Comparison of ENCODE assay signal across 9 cellular contexts in the genomic region with DNA sequence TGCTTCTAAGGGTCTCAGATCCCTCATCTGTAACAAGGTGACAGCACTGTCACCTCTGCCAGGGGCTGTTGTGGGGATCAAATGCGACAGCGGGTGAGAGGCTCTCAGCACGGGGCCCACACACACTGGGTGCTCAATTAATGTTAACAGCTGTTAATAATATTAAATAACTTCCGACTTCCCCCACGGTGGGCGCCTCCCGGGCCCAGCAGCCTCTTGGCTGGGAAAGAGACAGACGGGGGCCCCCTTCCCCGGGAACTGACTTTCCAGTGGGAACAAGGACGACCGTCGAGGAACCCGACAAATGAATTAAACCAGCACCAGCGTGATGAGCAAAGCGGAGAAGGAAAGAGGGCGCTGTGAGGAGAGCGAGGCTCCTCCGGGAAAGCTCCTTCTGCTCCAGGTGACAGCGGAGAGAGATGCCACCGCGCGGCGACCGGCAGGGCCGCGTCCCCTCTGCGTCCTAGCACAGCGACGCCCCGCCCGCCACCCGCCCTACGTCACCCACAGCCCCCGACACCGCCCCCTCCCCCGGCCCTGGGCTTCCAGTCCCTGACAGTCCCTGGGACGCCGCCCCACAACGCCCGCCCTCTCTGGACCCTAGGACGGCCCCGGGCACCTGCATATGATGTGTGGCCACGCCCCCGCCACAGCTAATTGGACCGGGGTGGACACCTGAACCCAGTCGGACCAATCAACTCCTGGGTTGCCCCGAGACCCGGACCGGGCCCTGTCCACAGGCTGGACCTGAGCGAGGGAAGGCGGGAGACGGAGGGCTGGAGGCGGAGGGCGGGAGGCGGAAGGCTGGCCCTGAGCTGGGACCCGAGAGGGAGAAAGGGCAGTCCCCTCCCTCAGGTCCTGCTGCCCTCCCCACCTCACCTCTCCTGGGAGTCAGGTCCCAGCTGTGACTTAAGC. TPM values are rescaled to one million over a fixed set of nuclear protein-coding genes. Genes with fewer than 3 reads are reported as not detected.
DNase-seq lines count a peak whose midpoint lies in the region; ATAC-seq, FAIRE-seq and TF ChIP-seq lines count a peak whose summit lies in the region.
"Had no signal": no experiment of that assay in that cellular context is flagged by ENCODE, and none has a peak within 500 bp of the region (broad histone marks: within the 10 kb centered on the region; RNA-seq: fewer than 3 reads in every experiment).

No MANE protein-coding gene starts in this region.

- H3K36me3 Mint-ChIP-seq in activated CD4-positive, alpha-beta T cell treated with anti-CD3 and anti-CD28 coated beads for 36 hours (ENCODE audit: low read depth) = no peaks in the 10 kb centered on the region
- H3K36me3 Mint-ChIP-seq in activated CD4-positive, alpha-beta T cell treated with anti-CD3 and anti-CD28 coated beads, Interleukin-2, amount 10 ng/mL, durations not matched to agents 24 days and 14 days (ENCODE audit: low read depth) = no peaks in the 10 kb centered on the region
- H3K36me3 Mint-ChIP-seq in activated T-cell treated with anti-CD3 and anti-CD28 coated beads, Interleukin-2, amount 50 U/mL, for 24 hours (ENCODE audit: low read depth) = no peaks in the 10 kb centered on the region
- no peaks in the 10 kb centered on the region for H3K36me3 Mint-ChIP-seq in stimulated activated naive CD8-positive, alpha-beta T cell treated with anti-CD3 and anti-CD28 coated beads, Interleukin-15, Interleukin-2, amounts not matched to agents 100 ng/mL and 50 ng/mL, for 24 hours (ENCODE audit: low read depth)
- H3K36me3 Mint-ChIP-seq in activated T-helper 1 cell treated with anti-CD3 and anti-CD28 coated beads, Interleukin-12 subunit alpha, Interleukin-12 subunit beta, Interleukin-2, Interleukin-4 antibody, amounts not matched to agents 30 ng/mL and 10 ng/mL and 1 ng/mL, durations not matched to agents 14 hours and 24 hours and 36 hours (ENCODE audit: low read depth) = no peaks in the 10 kb centered on the region

- DNase-seq in activated CD4-positive, alpha-beta T cell treated with anti-CD3 and anti-CD28 coated beads for 36 hours = peak; percentile 35
- DNase-seq in activated CD4-positive, alpha-beta T cell treated with anti-CD3 and anti-CD28 coated beads, Interleukin-2, amount 10 ng/mL, durations not matched to agents 24 days and 14 days = no peak
- DNase-seq in activated T-cell treated with anti-CD3 and anti-CD28 coated beads, Interleukin-2, amount 50 U/mL, for 24 hours = peak; percentile 38
- DNase-seq in activated T-helper 1 cell treated with anti-CD3 and anti-CD28 coated beads, Interleukin-12 subunit alpha, Interleukin-12 subunit beta, Interleukin-2, Interleukin-4 antibody, amounts not matched to agents 30 ng/mL and 10 ng/mL and 1 ng/mL, durations not matched to agents 14 hours and 24 hours and 36 hours (ENCODE audit: low spot score) = no peak
- no peak for DNase-seq in GM12892 (ENCODE audit: insufficient read length)

- CTCF ChIA-PET in activated CD4-positive, alpha-beta T cell treated with anti-CD3 and anti-CD28 coated beads for 36 hours (lab: Charles Lee) = interaction anchor here (0.5 to 1.1 kb wide), 6 partner anchors 10 to 1438 kb away, joined by 3 to 4 read pairs (median 3); no protein-coding TSS in a partner anchor

- H3K4me3 ChIP-seq in iPS-18c (ENCODE audit: insufficient read depth, low read depth, low read length) = peak overlapping the region; percentile 51

- ATAC-seq in activated CD4-positive, alpha-beta T cell treated with anti-CD3 and anti-CD28 coated beads for 36 hours = peak; percentile 47
- ATAC-seq in HG02571 (IDR thresholded peaks at IDR 0.05; ENCODE audit: unreplicated experiment) = no peak

- no peak overlapping the region for H3K27ac Mint-ChIP-seq in activated CD4-positive, alpha-beta T cell treated with anti-CD3 and anti-CD28 coated beads for 36 hours
- no peak overlapping the region for H3K27ac Mint-ChIP-seq in activated CD4-positive, alpha-beta T cell treated with anti-CD3 and anti-CD28 coated beads, Interleukin-2, amount 10 ng/mL, durations not matched to agents 24 days and 14 days
- no peak overlapping the region for H3K27ac Mint-ChIP-seq in activated T-cell treated with anti-CD3 and anti-CD28 coated beads, Interleukin-2, amount 50 U/mL, for 24 hours
- no peak overlapping the region for H3K27ac Mint-ChIP-seq in stimulated activated naive CD8-positive, alpha-beta T cell treated with anti-CD3 and anti-CD28 coated beads, Interleukin-15, Interleukin-2, amounts not matched to agents 100 ng/mL and 50 ng/mL, for 24 hours
- no peak overlapping the region for H3K27ac Mint-ChIP-seq in activated T-helper 1 cell treated with anti-CD3 and anti-CD28 coated beads, Interleukin-12 subunit alpha, Interleukin-12 subunit beta, Interleukin-2, Interleukin-4 antibody, amounts not matched to agents 30 ng/mL and 10 ng/mL and 1 ng/mL, durations not matched to agents 14 hours and 24 hours and 36 hours

- peak overlapping the region; percentile 42 for H3K4me3 Mint-ChIP-seq in activated CD4-positive, alpha-beta T cell treated with anti-CD3 and anti-CD28 coated beads for 36 hours
- H3K4me3 Mint-ChIP-seq in activated CD4-positive, alpha-beta T cell treated with anti-CD3 and anti-CD28 coated beads, Interleukin-2, amount 10 ng/mL, durations not matched to agents 24 days and 14 days = no peak overlapping the region
- H3K4me3 Mint-ChIP-seq in activated T-cell treated with anti-CD3 and anti-CD28 coated beads, Interleukin-2, amount 50 U/mL, for 24 hours = peak overlapping the region; percentile 51
- H3K4me3 Mint-ChIP-seq in stimulated activated naive CD8-positive, alpha-beta T cell treated with anti-CD3 and anti-CD28 coated beads, Interleukin-15, Interleukin-2, amounts not matched to agents 100 ng/mL and 50 ng/mL, for 24 hours = peak overlapping the region; percentile 54
- no peak overlapping the region for H3K4me3 Mint-ChIP-seq in activated T-helper 1 cell treated with anti-CD3 and anti-CD28 coated beads, Interleukin-12 subunit alpha, Interleukin-12 subunit beta, Interleukin-2, Interleukin-4 antibody, amounts not matched to agents 30 ng/mL and 10 ng/mL and 1 ng/mL, durations not matched to agents 14 hours and 24 hours and 36 hours

- TF ChIP-seq POLR2A in GM12892 (IDR thresholded peaks at IDR 0.05; ENCODE audit: low read depth, low read length) = no peak

- no peaks in the 10 kb centered on the region for H3K9me3 Mint-ChIP-seq in activated CD4-positive, alpha-beta T cell treated with anti-CD3 and anti-CD28 coated beads for 36 hours (ENCODE audit: low read depth)
- no peaks in the 10 kb centered on the region for H3K9me3 Mint-ChIP-seq in activated CD4-positive, alpha-beta T cell treated with anti-CD3 and anti-CD28 coated beads, Interleukin-2, amount 10 ng/mL, durations not matched to agents 24 days and 14 days
- no peaks in the 10 kb centered on the region for H3K9me3 Mint-ChIP-seq in activated T-cell treated with anti-CD3 and anti-CD28 coated beads, Interleukin-2, amount 50 U/mL, for 24 hours
- H3K9me3 Mint-ChIP-seq in stimulated activated naive CD8-positive, alpha-beta T cell treated with anti-CD3 and anti-CD28 coated beads, Interleukin-15, Interleukin-2, amounts not matched to agents 100 ng/mL and 50 ng/mL, for 24 hours = no peaks in the 10 kb centered on the region
- H3K9me3 Mint-ChIP-seq in activated T-helper 1 cell treated with anti-CD3 and anti-CD28 coated beads, Interleukin-12 subunit alpha, Interleukin-12 subunit beta, Interleukin-2, Interleukin-4 antibody, amounts not matched to agents 30 ng/mL and 10 ng/mL and 1 ng/mL, durations not matched to agents 14 hours and 24 hours and 36 hours = no peaks in the 10 kb centered on the region

- peaks cover 7% of the 10 kb centered on the region for H3K9me3 ChIP-seq in iPS-18c (ENCODE audit: control insufficient read depth, insufficient read depth, low read length)

- intact Hi-C loops in activated CD4-positive, alpha-beta T cell treated with anti-CD3 and anti-CD28 coated beads for 36 hours (cut with DNase I, micrococcal nuclease) = no loop called here
- intact Hi-C loops in activated CD4-positive, alpha-beta T cell treated with anti-CD3 and anti-CD28 coated beads, Interleukin-2, amount 10 ng/mL, durations not matched to agents 24 days and 14 days (cut with micrococcal nuclease) = no loop called here
- intact Hi-C loops in activated T-helper 1 cell treated with anti-CD3 and anti-CD28 coated beads, Interleukin-12 subunit alpha, Interleukin-12 subunit beta, Interleukin-2, Interleukin-4 antibody, amounts not matched to agents 30 ng/mL and 10 ng/mL and 1 ng/mL, durations not matched to agents 14 hours and 24 hours and 36 hours (cut with micrococcal nuclease) = no loop called here

- peaks cover 33% of the 10 kb centered on the region for H3K27me3 Mint-ChIP-seq in activated CD4-positive, alpha-beta T cell treated with anti-CD3 and anti-CD28 coated beads for 36 hours
- peaks cover 55% of the 10 kb centered on the region for H3K27me3 Mint-ChIP-seq in activated CD4-positive, alpha-beta T cell treated with anti-CD3 and anti-CD28 coated beads, Interleukin-2, amount 10 ng/mL, durations not matched to agents 24 days and 14 days
- H3K27me3 Mint-ChIP-seq in activated T-cell treated with anti-CD3 and anti-CD28 coated beads, Interleukin-2, amount 50 U/mL, for 24 hours = peaks cover 65% of the 10 kb centered on the region
- peaks cover 34% of the 10 kb centered on the region for H3K27me3 Mint-ChIP-seq in stimulated activated naive CD8-positive, alpha-beta T cell treated with anti-CD3 and anti-CD28 coated beads, Interleukin-15, Interleukin-2, amounts not matched to agents 100 ng/mL and 50 ng/mL, for 24 hours
- H3K27me3 Mint-ChIP-seq in activated T-helper 1 cell treated with anti-CD3 and anti-CD28 coated beads, Interleukin-12 subunit alpha, Interleukin-12 subunit beta, Interleukin-2, Interleukin-4 antibody, amounts not matched to agents 30 ng/mL and 10 ng/mL and 1 ng/mL, durations not matched to agents 14 hours and 24 hours and 36 hours (ENCODE audit: insufficient read depth) = peaks cover 52% of the 10 kb centered on the region

- peaks cover 3% of the 10 kb centered on the region for H3K4me1 Mint-ChIP-seq in activated CD4-positive, alpha-beta T cell treated with anti-CD3 and anti-CD28 coated beads for 36 hours
- H3K4me1 Mint-ChIP-seq in activated CD4-positive, alpha-beta T cell treated with anti-CD3 and anti-CD28 coated beads, Interleukin-2, amount 10 ng/mL, durations not matched to agents 24 days and 14 days = no peaks in the 10 kb centered on the region
- H3K4me1 Mint-ChIP-seq in activated T-cell treated with anti-CD3 and anti-CD28 coated beads, Interleukin-2, amount 50 U/mL, for 24 hours (ENCODE audit: low read depth) = peaks cover 7% of the 10 kb centered on the region
- H3K4me1 Mint-ChIP-seq in stimulated activated naive CD8-positive, alpha-beta T cell treated with anti-CD3 and anti-CD28 coated beads, Interleukin-15, Interleukin-2, amounts not matched to agents 100 ng/mL and 50 ng/mL, for 24 hours (ENCODE audit: low read depth) = peaks cover 4% of the 10 kb centered on the region
- H3K4me1 Mint-ChIP-seq in activated T-helper 1 cell treated with anti-CD3 and anti-CD28 coated beads, Interleukin-12 subunit alpha, Interleukin-12 subunit beta, Interleukin-2, Interleukin-4 antibody, amounts not matched to agents 30 ng/mL and 10 ng/mL and 1 ng/mL, durations not matched to agents 14 hours and 24 hours and 36 hours (ENCODE audit: low read depth) = no peaks in the 10 kb centered on the region

- no peak for FAIRE-seq in GM12892 (lab: Jason Lieb, UNC)

- POLR2A ChIA-PET in activated CD4-positive, alpha-beta T cell treated with anti-CD3 and anti-CD28 coated beads for 36 hours (lab: Charles Lee) = interaction anchor here (0.6 kb wide), 1 partner anchor 309 kb away, joined by 4 read pairs; no protein-coding TSS in a partner anchor

RNA-seq across cellular contexts. Expression of gene MATN1, which starts 38.2 kb away (rescaled TPM):
- under 1 TPM; 0.32 to 0.43 TPM for total RNA-seq in activated CD4-positive, alpha-beta T cell treated with anti-CD3 and anti-CD28 coated beads for 36 hours
- 0.50 and 0.54 TPM in 2 replicates for total RNA-seq in activated CD4-positive, alpha-beta T cell treated with anti-CD3 and anti-CD28 coated beads, Interleukin-2, amount 10 ng/mL, durations not matched to agents 24 days and 14 days
- total RNA-seq in activated T-helper 1 cell treated with anti-CD3 and anti-CD28 coated beads, Interleukin-12 subunit alpha, Interleukin-12 subunit beta, Interleukin-2, Interleukin-4 antibody, amounts not matched to agents 30 ng/mL and 10 ng/mL and 1 ng/mL, durations not matched to agents 14 hours and 24 hours and 36 hours = 0.42 and 0.70 TPM in 2 replicates
- 0.30 TPM for polyA plus RNA-seq in GM12892 (2012; ENCODE audit: missing spikeins)
- total RNA-seq: HT1080 had no signal

Comparison
In these comparisons a context has a peak if more than half of its experiments do, and no peak if none do; other contexts are left out.
1. DNase-seq: peak in activated CD4-positive, alpha-beta T cell treated with anti-CD3 and anti-CD28 coated beads for 36 hours (single experiment) and activated T-cell treated with anti-CD3 and anti-CD28 coated beads, Interleukin-2, amount 50 U/mL, for 24 hours (single experiment); none in activated CD4-positive, alpha-beta T cell treated with anti-CD3 and anti-CD28 coated beads, Interleukin-2, amount 10 ng/mL, durations not matched to agents 24 days and 14 days (single experiment), activated T-helper 1 cell treated with anti-CD3 and anti-CD28 coated beads, Interleukin-12 subunit alpha, Interleukin-12 subunit beta, Interleukin-2, Interleukin-4 antibody, amounts not matched to agents 30 ng/mL and 10 ng/mL and 1 ng/mL, durations not matched to agents 14 hours and 24 hours and 36 hours (single experiment) and GM12892 (single experiment).
2. H3K4me3 Mint-ChIP-seq: peak in activated CD4-positive, alpha-beta T cell treated with anti-CD3 and anti-CD28 coated beads for 36 hours (single experiment), activated T-cell treated with anti-CD3 and anti-CD28 coated beads, Interleukin-2, amount 50 U/mL, for 24 hours (single experiment) and stimulated activated naive CD8-positive, alpha-beta T cell treated with anti-CD3 and anti-CD28 coated beads, Interleukin-15, Interleukin-2, amounts not matched to agents 100 ng/mL and 50 ng/mL, for 24 hours (single experiment); none in activated CD4-positive, alpha-beta T cell treated with anti-CD3 and anti-CD28 coated beads, Interleukin-2, amount 10 ng/mL, durations not matched to agents 24 days and 14 days (single experiment) and activated T-helper 1 cell treated with anti-CD3 and anti-CD28 coated beads, Interleukin-12 subunit alpha, Interleukin-12 subunit beta, Interleukin-2, Interleukin-4 antibody, amounts not matched to agents 30 ng/mL and 10 ng/mL and 1 ng/mL, durations not matched to agents 14 hours and 24 hours and 36 hours (single experiment).